1 cellular context compared by ENCODE assay signal in the genomic region with DNA sequence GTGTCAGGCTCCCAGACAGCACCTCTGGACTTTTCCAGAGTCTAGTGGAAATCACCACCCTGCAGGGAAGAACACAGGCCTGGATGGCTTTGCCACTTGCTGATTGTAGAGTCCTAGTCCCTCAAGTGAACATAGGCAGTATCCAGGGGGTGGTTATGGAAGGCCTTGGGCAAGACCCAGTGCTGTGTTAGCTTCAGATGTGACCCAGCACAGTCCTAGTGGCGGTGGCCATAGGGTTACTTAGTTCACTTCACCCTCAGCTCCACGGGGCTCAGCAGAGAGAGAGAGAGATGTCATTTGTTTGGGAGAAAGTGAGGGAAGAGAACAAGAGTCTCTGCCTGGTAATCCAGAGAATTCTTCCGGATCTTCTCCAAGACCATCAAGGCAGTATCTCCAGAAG.
TF ChIP-seq lines count a peak whose summit lies in the region.

No MANE protein-coding gene starts in this region.

TF ChIP-seq in WTC11, 78 proteins besides CTCF, POLR2A, EP300 and RAD21 (continued from another document):
- TF ChIP-seq ZNF532 (CRISPR knock-in tag; IDR thresholded peaks at IDR 0.05; ENCODE audit: borderline replicate concordance), result no peak
